8 cellular contexts compared by ENCODE assay signal in genomic region chr5:172959824-172960799, GRCh38. TPM values are rescaled to one million over a fixed set of nuclear protein-coding genes. Genes with fewer than 3 reads are reported as not detected.
DNase-seq lines count a peak whose midpoint lies in the region; ATAC-seq and TF ChIP-seq lines count a peak whose summit lies in the region.

No MANE protein-coding gene starts in this region.

- ATAC-seq in esophagus mucosa (peak; percentile 2), HG02759 (IDR thresholded peaks at IDR 0.05; ENCODE audit: unreplicated experiment) (no peak)

- TF ChIP-seq CTCF in progenitor cell of endocrine pancreas (IDR thresholded peaks at IDR 0.05; ENCODE audit: unreplicated experiment): no peak

- no peaks in the 10 kb centered on the region; the same call in 1 of the 2 replicates for H3K36me3 ChIP-seq in ES-I3 (ENCODE audit: insufficient read depth, low read length)
- H3K36me3 ChIP-seq in SJCRH30: peaks cover 6% of the 10 kb centered on the region; the same call in 1 of the 2 replicates

- DNase-seq in SJCRH30 (no peak), progenitor cell of endocrine pancreas (ENCODE audit: low spot score, unreplicated experiment) (no peak), GM03348 (ENCODE audit: low spot score) (no peak), midbrain (lab: John Stamatoyannopoulos, UW) (no peak), G401 (ENCODE audit: low spot score) (no peak)

- H3K27me3 Mint-ChIP-seq in progenitor cell of endocrine pancreas: peaks cover 8% of the 10 kb centered on the region

- in situ Hi-C loops in G401 (cut with HindIII; ENCODE audit: low sequenced_read_pairs): no loop called here

- peak overlapping the region; percentile 87 for H3K4me3 Mint-ChIP-seq in progenitor cell of endocrine pancreas (ENCODE audit: low read depth)

- H3K27me3 ChIP-seq in SJCRH30: no peaks in the 10 kb centered on the region

- peaks cover 6% of the 10 kb centered on the region for H3K36me3 Mint-ChIP-seq in progenitor cell of endocrine pancreas (ENCODE audit: insufficient read depth)

- H3K9me3 Mint-ChIP-seq in progenitor cell of endocrine pancreas (ENCODE audit: low read depth): no peaks in the 10 kb centered on the region

- H3K4me3 ChIP-seq in SJCRH30: peak overlapping the region; percentile 83

- H3K9ac ChIP-seq in ES-I3 (ENCODE audit: low read depth, low read length): peak overlapping the region; percentile 91

- H3K27ac Mint-ChIP-seq in progenitor cell of endocrine pancreas: peak overlapping the region; percentile 99

- H3K4me1 Mint-ChIP-seq in progenitor cell of endocrine pancreas (ENCODE audit: low read depth): peaks cover 8% of the 10 kb centered on the region

- H3K4me1 ChIP-seq in ES-I3 (ENCODE audit: insufficient read depth, low read length) (no peaks in the 10 kb centered on the region; the same call in 1 of the 2 replicates), SJCRH30 (peaks cover 12% of the 10 kb centered on the region)

- H3K9me3 ChIP-seq in ES-I3 (ENCODE audit: control insufficient read depth, insufficient read depth, low read length): no peaks in the 10 kb centered on the region
- H3K9me3 ChIP-seq in SJCRH30 (replicated peaks): no peaks in the 10 kb centered on the region

- H3K27ac ChIP-seq in SJCRH30: peak overlapping the region; percentile 66

RNA-seq across cellular contexts. Expression of gene RPL26L1, which starts 0.9 kb away (rescaled TPM):
- total RNA-seq in SJCRH30 (2014; rRNA removed; shearing (Covaris generic)): 65.6 and 71.2 TPM in 2 replicates
- total RNA-seq in esophagus mucosa (40.9 TPM), progenitor cell of endocrine pancreas (36.1 and 38.4 TPM in 2 replicates)
- total RNA-seq in G401 (2014; rRNA removed; shearing (Covaris generic)): 144 and 147 TPM in 2 replicates

RNA-seq across cellular contexts. Expression of gene ATP6V0E1, which starts 23.5 kb away (rescaled TPM):
- total RNA-seq in SJCRH30 (2014; rRNA removed; shearing (Covaris generic)): 81.5 and 83.0 TPM in 2 replicates
- 121 TPM for total RNA-seq in esophagus mucosa
- 137 and 142 TPM in 2 replicates for total RNA-seq in progenitor cell of endocrine pancreas
- 102 and 126 TPM in 2 replicates for total RNA-seq in G401 (2014; rRNA removed; shearing (Covaris generic))
